ENCODE assay signal across 11 cellular contexts in genomic region chr6:56849876-56850275, GRCh38.
A peak's percentile ranks its signal among the peaks of the same experiment; 100 is the strongest.
DNase-seq lines count a peak whose midpoint lies in the region; ATAC-seq and TF ChIP-seq lines count a peak whose summit lies in the region.
"Had no signal": no experiment of that assay in that cellular context is flagged by ENCODE, and none has a peak within 500 bp of the region (broad histone marks: within the 10 kb centered on the region; RNA-seq: fewer than 3 reads in every experiment).

No MANE protein-coding gene starts in this region.

- intact Hi-C loops in posterior cingulate gyrus (cut with DNase I), result loop anchor here (2.0 to 10.0 kb wide), 2 partner anchors 45 to 141 kb away; no protein-coding TSS in a partner anchor

- H3K9me3 ChIP-seq in ES-I3 (ENCODE audit: control insufficient read depth, insufficient read depth, low read length), result no peaks in the 10 kb centered on the region

- DNase-seq in RPMI7951 (ENCODE audit: low read depth) (peak; percentile 56), fibroblast of mammary gland (ENCODE audit: low read depth) (peak; percentile 72), posterior cingulate gyrus (peak in 9 of 10 donors; percentile 12 to 84 (median 33)), hepatic stellate cell (ENCODE audit: low spot score) (no peak), NOMO-1 (lab: John Stamatoyannopoulos, UW; ENCODE audit: unreplicated experiment in 2 of 2) (no peak)
- DNase-seq: left colon, NCI-H1105, T-helper 1 cell had no signal

- no peaks in the 10 kb centered on the region for H3K36me3 ChIP-seq in ES-I3 (ENCODE audit: insufficient read depth, low read length)

- peak overlapping the region; percentile 49; the same call in 1 of the 2 replicates for H3K9ac ChIP-seq in ES-I3 (ENCODE audit: low read depth, low read length)

- ATAC-seq in HG02970 (IDR thresholded peaks at IDR 0.05; ENCODE audit: low FRiP score, unreplicated experiment) (no peak), HG03159 (IDR thresholded peaks at IDR 0.05; ENCODE audit: unreplicated experiment) (no peak)
- ATAC-seq: left colon had no signal

- TF ChIP-seq CTCF in fibroblast of mammary gland (conservative IDR thresholded peaks at IDR 0.05; ENCODE audit: control insufficient read depth, insufficient read depth, low read depth, low read length), result no peak

- peak overlapping the region; percentile 69 for H3K4me3 ChIP-seq in fibroblast of mammary gland (ENCODE audit: control insufficient read depth, low read depth, low read length)

- peaks cover 16% of the 10 kb centered on the region for H3K4me1 ChIP-seq in ES-I3 (ENCODE audit: insufficient read depth, low read length)

Comparison
In these comparisons a context has a peak if more than half of its experiments do, and no peak if none do; other contexts are left out.
1. DNase-seq: peak in RPMI7951 (single experiment), fibroblast of mammary gland (single experiment) and posterior cingulate gyrus (9 of 10); none in hepatic stellate cell (single experiment) and NOMO-1 (0 of 2).